15 cellular contexts compared by ENCODE assay signal in genomic region chr5:160749682-160750081, GRCh38.
DNase-seq lines count a peak whose midpoint lies in the region; ATAC-seq and TF ChIP-seq lines count a peak whose summit lies in the region.
"Had no signal": no experiment of that assay in that cellular context is flagged by ENCODE, and none has a peak within 500 bp of the region (broad histone marks: within the 10 kb centered on the region; RNA-seq: fewer than 3 reads in every experiment).

No MANE protein-coding gene starts in this region.

- H3K27ac ChIP-seq in colonic mucosa: peak overlapping the region; percentile 62
- H3K27ac ChIP-seq: C4-2B, GM23248 had no signal

- ATAC-seq in mucosa of descending colon: peak; percentile 95
- ATAC-seq: GM12878 had no signal

- TF ChIP-seq CTCF in colonic mucosa (IDR thresholded peaks at IDR 0.05) (no peak), mucosa of descending colon (IDR thresholded peaks at IDR 0.05) (no peak)

- intact Hi-C loops in colonic mucosa (cut with DNase I): no loop called here
- intact Hi-C loops in mucosa of descending colon (cut with DNase I, micrococcal nuclease): no loop called here

- DNase-seq in NCI-H69 (lab: John Stamatoyannopoulos, UW) (peak; percentile 33), colonic mucosa (peak; percentile 62), mucosa of descending colon (peak in 2 of 3 donors; percentile 37 to 68), SK-N-DZ (ENCODE audit: low spot score) (no peak), erythroblast (lab: John Stamatoyannopoulos, UW) (no peak), DMS114 treated with DMSO at 0.1 percent for 48 hours (lab: John Stamatoyannopoulos, UW; ENCODE audit: unreplicated experiment) (no peak), ACHN (no peak)
- DNase-seq: AML-193; CD4-positive, alpha-beta T cell; DMS79 treated with DMSO at 0.1 percent for 48 hours; EL; GM23248 had no signal

- in situ Hi-C loops in ACHN (cut with HindIII; ENCODE audit: low pct_ligation_motif_present, low pct_unique_long_range_greater_than_20kb, low sequenced_read_pairs): no loop called here

- H3K9me3 ChIP-seq in colonic mucosa (no peaks in the 10 kb centered on the region), mucosa of descending colon (no peaks in the 10 kb centered on the region)
- H3K9me3 ChIP-seq: HAP-1 had no signal

- no peak overlapping the region for H3K9ac ChIP-seq in colonic mucosa (ENCODE audit: low read depth in 2 of 2, low read length in 2 of 2)
- H3K9ac ChIP-seq: GM23248 had no signal

- no peaks in the 10 kb centered on the region for H3K27me3 ChIP-seq in colonic mucosa

- no peak for TF ChIP-seq POLR2A in erythroblast (IDR thresholded peaks at IDR 0.05; ENCODE audit: low read length)

- H3K36me3 ChIP-seq in colonic mucosa (no peaks in the 10 kb centered on the region), mucosa of descending colon (ENCODE audit: low read depth) (no peaks in the 10 kb centered on the region)
- H3K36me3 ChIP-seq: HAP-1 had no signal

- H3K4me1 ChIP-seq in colonic mucosa (peaks cover 5% of the 10 kb centered on the region), mucosa of descending colon (ENCODE audit: low read depth) (peaks cover 26% of the 10 kb centered on the region)

- H3K4me3 ChIP-seq in colonic mucosa (no peak overlapping the region), mucosa of descending colon (no peak overlapping the region)
- H3K4me3 ChIP-seq: GM12878, GM23248, HAP-1 had no signal

Comparison
In these comparisons a context has a peak if more than half of its experiments do, and no peak if none do; other contexts are left out.
1. DNase-seq: peak in NCI-H69 (single experiment), colonic mucosa (single experiment) and mucosa of descending colon (2 of 3); none in SK-N-DZ (single experiment), erythroblast (0 of 2), DMS114 treated with DMSO at 0.1 percent for 48 hours (single experiment) and ACHN (single experiment).